Comparison of ENCODE assay signal across 18 cellular contexts in genomic region chr10:61404771-61405170, GRCh38. TPM values are rescaled to one million over a fixed set of nuclear protein-coding genes. Genes with fewer than 3 reads are reported as not detected.
DNase-seq lines count a peak whose midpoint lies in the region; ATAC-seq and TF ChIP-seq lines count a peak whose summit lies in the region.
"Had no signal": no experiment of that assay in that cellular context is flagged by ENCODE, and none has a peak within 500 bp of the region (broad histone marks: within the 10 kb centered on the region; RNA-seq: fewer than 3 reads in every experiment).

No MANE protein-coding gene starts in this region.

- H3K36me3 Mint-ChIP-seq in stimulated activated naive B cell treated with anti-CD40 and anti-IgM and Interleukin-4, amounts not matched to agents 10 μg/mL and 1 μg/mL and 100 μg/mL, for 72 hours, result no peaks in the 10 kb centered on the region
- H3K36me3 Mint-ChIP-seq: activated naive CD4-positive, alpha-beta T cell treated with anti-CD3 and anti-CD28 coated beads, Interleukin-2, amount 10 ng/mL, durations not matched to agents 7 days and 5 days had no signal

- H3K9me3 ChIP-seq in upper lobe of right lung, result no peaks in the 10 kb centered on the region
- H3K9me3 ChIP-seq: right atrium auricular region had no signal

- H3K36me3 ChIP-seq in upper lobe of right lung, result no peaks in the 10 kb centered on the region
- H3K36me3 ChIP-seq: right atrium auricular region had no signal

- no peak overlapping the region for H3K27ac ChIP-seq in upper lobe of right lung
- H3K27ac ChIP-seq: right atrium auricular region had no signal

- H3K27me3 ChIP-seq in upper lobe of right lung, result no peaks in the 10 kb centered on the region
- H3K27me3 ChIP-seq: right atrium auricular region had no signal

- H3K27me3 Mint-ChIP-seq in stimulated activated naive B cell treated with anti-CD40 and anti-IgM and Interleukin-4, amounts not matched to agents 10 μg/mL and 1 μg/mL and 100 μg/mL, for 72 hours, result no peaks in the 10 kb centered on the region
- H3K27me3 Mint-ChIP-seq: activated naive CD4-positive, alpha-beta T cell treated with anti-CD3 and anti-CD28 coated beads, Interleukin-2, amount 10 ng/mL, durations not matched to agents 7 days and 5 days; T-helper 17 cell had no signal

- no peaks in the 10 kb centered on the region for H3K9me3 Mint-ChIP-seq in stimulated activated naive B cell treated with anti-CD40 and anti-IgM and Interleukin-4, amounts not matched to agents 10 μg/mL and 1 μg/mL and 100 μg/mL, for 72 hours
- H3K9me3 Mint-ChIP-seq: activated naive CD4-positive, alpha-beta T cell treated with anti-CD3 and anti-CD28 coated beads, Interleukin-2, amount 10 ng/mL, durations not matched to agents 7 days and 5 days; nephron had no signal

- intact Hi-C loops in upper lobe of right lung (cut with DNase I) (no loop called here), left ventricle myocardium superior (cut with micrococcal nuclease) (no loop called here)

- no peak for TF ChIP-seq CTCF in choroid plexus epithelial cell (conservative IDR thresholded peaks at IDR 0.05; ENCODE audit: low read depth, low read length)
- no peak for TF ChIP-seq CTCF in upper lobe of right lung (IDR thresholded peaks at IDR 0.05)

- H3K4me3 ChIP-seq in choroid plexus epithelial cell (ENCODE audit: low read depth, low read length) (no peak overlapping the region), upper lobe of right lung (no peak overlapping the region)
- H3K4me3 ChIP-seq: right atrium auricular region had no signal

- DNase-seq in EL, result peak; percentile 54
- peak; percentile 29 for DNase-seq in MV-4-11 (lab: John Stamatoyannopoulos, UW)
- DNase-seq in choroid plexus epithelial cell (ENCODE audit: low read depth), result peak; percentile 73
- peak; percentile 59 for DNase-seq in non-pigmented ciliary epithelial cell (ENCODE audit: low read depth)
- DNase-seq in NCI-H82 (lab: John Stamatoyannopoulos, UW), result no peak
- DNase-seq in upper lobe of right lung, result no peak
- no peak for DNase-seq in stimulated activated naive B cell treated with anti-CD40 and anti-IgM and Interleukin-4, amounts not matched to agents 10 μg/mL and 1 μg/mL and 100 μg/mL, for 72 hours
- DNase-seq in left ventricle myocardium superior, result no peak
- DNase-seq: activated CD8-positive, alpha-beta memory T cell treated with anti-CD3 and anti-CD28 coated beads, Interleukin-2, amount 50 U/mL, for 4 hours; activated naive CD4-positive, alpha-beta T cell treated with anti-CD3 and anti-CD28 coated beads, Interleukin-2, amount 10 ng/mL, durations not matched to agents 7 days and 5 days; C1 segment of cervical spinal cord; central memory CD4-positive, alpha-beta T cell; DMS53; NCI-H2107; NK-92 treated with Interleukin-12 subunit alpha and Interleukin-12 subunit beta, amount 100 ng/mL, for 24 hours; T-helper 17 cell had no signal

- H3K27ac Mint-ChIP-seq in stimulated activated naive B cell treated with anti-CD40 and anti-IgM and Interleukin-4, amounts not matched to agents 10 μg/mL and 1 μg/mL and 100 μg/mL, for 72 hours, result no peak overlapping the region
- H3K27ac Mint-ChIP-seq: activated naive CD4-positive, alpha-beta T cell treated with anti-CD3 and anti-CD28 coated beads, Interleukin-2, amount 10 ng/mL, durations not matched to agents 7 days and 5 days; T-helper 17 cell had no signal

- peaks cover 0 to 4% of the 10 kb centered on the region in 2 donors for H3K4me1 Mint-ChIP-seq in stimulated activated naive B cell treated with anti-CD40 and anti-IgM and Interleukin-4, amounts not matched to agents 10 μg/mL and 1 μg/mL and 100 μg/mL, for 72 hours
- H3K4me1 Mint-ChIP-seq: activated naive CD4-positive, alpha-beta T cell treated with anti-CD3 and anti-CD28 coated beads, Interleukin-2, amount 10 ng/mL, durations not matched to agents 7 days and 5 days; T-helper 17 cell had no signal

- peaks cover 4% of the 10 kb centered on the region for H3K4me1 ChIP-seq in upper lobe of right lung
- H3K4me1 ChIP-seq: right atrium auricular region had no signal

- ATAC-seq in upper lobe of right lung, result no peak
- ATAC-seq in stimulated activated naive B cell treated with anti-CD40 and anti-IgM and Interleukin-4, amounts not matched to agents 10 μg/mL and 1 μg/mL and 100 μg/mL, for 72 hours (replicated peaks), result no peak
- no peak for ATAC-seq in left ventricle myocardium superior
- ATAC-seq: T-helper 17 cell had no signal

- H3K4me3 Mint-ChIP-seq in stimulated activated naive B cell treated with anti-CD40 and anti-IgM and Interleukin-4, amounts not matched to agents 10 μg/mL and 1 μg/mL and 100 μg/mL, for 72 hours, result no peak overlapping the region
- H3K4me3 Mint-ChIP-seq: activated naive CD4-positive, alpha-beta T cell treated with anti-CD3 and anti-CD28 coated beads, Interleukin-2, amount 10 ng/mL, durations not matched to agents 7 days and 5 days; nephron; T-helper 17 cell had no signal

RNA-seq across cellular contexts. Expression of gene TMEM26, which starts 48.4 kb away (rescaled TPM):
- total RNA-seq in upper lobe of right lung, result 0.46 TPM
- total RNA-seq in left ventricle myocardium superior, result 0.67 TPM
- total RNA-seq: T-helper 17 cell had no signal

Comparison
In these comparisons a context has a peak if more than half of its experiments do, and no peak if none do; other contexts are left out.
1. DNase-seq: peak in EL (single experiment), MV-4-11 (single experiment), choroid plexus epithelial cell (single experiment) and non-pigmented ciliary epithelial cell (single experiment); none in NCI-H82 (single experiment), upper lobe of right lung (single experiment), stimulated activated naive B cell treated with anti-CD40 and anti-IgM and Interleukin-4, amounts not matched to agents 10 μg/mL and 1 μg/mL and 100 μg/mL, for 72 hours (single experiment) and left ventricle myocardium superior (single experiment).